In genomic region chr6:32888576-32888975, GRCh38 we compare ENCODE assay signal across 24 cellular contexts. TPM values are rescaled to one million over a fixed set of nuclear protein-coding genes. Genes with fewer than 3 reads are reported as not detected.
DNase-seq lines count a peak whose midpoint lies in the region; ATAC-seq, FAIRE-seq and TF ChIP-seq lines count a peak whose summit lies in the region.
"Had no signal": no experiment of that assay in that cellular context is flagged by ENCODE, and none has a peak within 500 bp of the region (broad histone marks: within the 10 kb centered on the region; RNA-seq: fewer than 3 reads in every experiment).

No MANE protein-coding gene starts in this region.

- H3K27ac Mint-ChIP-seq in central memory CD8-positive, alpha-beta T cell (ENCODE audit: low read depth) = peak overlapping the region; percentile 67
- H3K27ac Mint-ChIP-seq: B cell; CD4-positive, alpha-beta T cell; CD8-positive, alpha-beta T cell had no signal

- DNase-seq in GM12892 (ENCODE audit: insufficient read length) (no peak), NCI-H1417 treated with DMSO at 0.1 percent for 48 hours (lab: John Stamatoyannopoulos, UW) (no peak), osteoblast (ENCODE audit: insufficient read length, low spot score, missing footprints) (no peak)
- DNase-seq in central memory CD8-positive, alpha-beta T cell (ENCODE audit: low spot score in 2 of 2) = no peak
- no peak for DNase-seq in activated CD4-positive, CD25-positive, alpha-beta regulatory T cell treated with anti-CD3 and anti-CD28 coated beads, Interleukin-2, amount 50 U/mL, for 72 hours
- DNase-seq: AML-193; Caco-2; Calu3; CD4-positive, alpha-beta T cell; CD8-positive, alpha-beta T cell; DMS79 treated with DMSO at 0.1 percent for 48 hours; GF-D8 had no signal

- H3K36me3 Mint-ChIP-seq in central memory CD8-positive, alpha-beta T cell (ENCODE audit: insufficient read depth) = peaks cover 2% of the 10 kb centered on the region
- H3K36me3 Mint-ChIP-seq: CD8-positive, alpha-beta T cell had no signal

- H3K4me1 Mint-ChIP-seq in central memory CD8-positive, alpha-beta T cell = peaks cover 4% of the 10 kb centered on the region

- TF ChIP-seq CTCF in VCaP (conservative IDR thresholded peaks at IDR 0.05) (no peak), osteoblast (IDR thresholded peaks at IDR 0.05; ENCODE audit: extremely low read depth, low read depth, low read length) (no peak)

- no peaks in the 10 kb centered on the region for H3K9me3 Mint-ChIP-seq in central memory CD8-positive, alpha-beta T cell
- H3K9me3 Mint-ChIP-seq: CD4-positive, alpha-beta T cell; CD8-positive, alpha-beta T cell had no signal

- H3K27me3 ChIP-seq in osteoblast (ENCODE audit: insufficient read depth, low read length) = no peaks in the 10 kb centered on the region
- H3K27me3 ChIP-seq: BLaER1 treated with 17β-estradiol and CSF1 and Interleukin-3, amounts not matched to agents 10 nM and 100 nM had no signal

- H3K27ac ChIP-seq in VCaP = peak overlapping the region; percentile 58; the same call in 1 of the 2 replicates
- no peak overlapping the region for H3K27ac ChIP-seq in osteoblast (ENCODE audit: low read depth, low read length)
- H3K27ac ChIP-seq: 22Rv1; A549; BLaER1 treated with 17β-estradiol and CSF1 and Interleukin-3, amounts not matched to agents 10 nM and 100 nM; C4-2B had no signal

- no peak overlapping the region for H3K4me2 ChIP-seq in osteoblast (ENCODE audit: insufficient read depth, low read length)
- H3K4me2 ChIP-seq: A549; BLaER1 treated with 17β-estradiol and CSF1 and Interleukin-3, amounts not matched to agents 10 nM and 100 nM had no signal

- no peaks in the 10 kb centered on the region for H3K27me3 Mint-ChIP-seq in central memory CD8-positive, alpha-beta T cell
- H3K27me3 Mint-ChIP-seq: B cell; CD4-positive, alpha-beta T cell had no signal

- TF ChIP-seq POLR2A in GM12892 (IDR thresholded peaks at IDR 0.05; ENCODE audit: low read depth, low read length) = no peak

- no peak overlapping the region for H2AFZ ChIP-seq in osteoblast (ENCODE audit: low read length)

- H4K20me1 ChIP-seq in osteoblast (ENCODE audit: insufficient read depth, low read length) = no peaks in the 10 kb centered on the region
- H4K20me1 ChIP-seq: BLaER1 treated with 17β-estradiol and CSF1 and Interleukin-3, amounts not matched to agents 10 nM and 100 nM had no signal

- no peak overlapping the region for H3K4me3 Mint-ChIP-seq in central memory CD8-positive, alpha-beta T cell
- H3K4me3 Mint-ChIP-seq: B cell; CD4-positive, alpha-beta T cell; CD8-positive, alpha-beta T cell had no signal

- H3K9me3 ChIP-seq in osteoblast (ENCODE audit: low read depth, low read length) = no peaks in the 10 kb centered on the region
- H3K9me3 ChIP-seq: A549; BLaER1 treated with 17β-estradiol and CSF1 and Interleukin-3, amounts not matched to agents 10 nM and 100 nM; Caco-2 had no signal

- no peaks in the 10 kb centered on the region for H3K79me2 ChIP-seq in osteoblast (ENCODE audit: insufficient read depth, low read length)

- ATAC-seq in central memory CD8-positive, alpha-beta T cell (replicated peaks; ENCODE audit: extremely low read depth, poor library complexity, severe bottlenecking) = no peak
- ATAC-seq: A549; CD8-positive, alpha-beta T cell had no signal

- peak; percentile 54 for FAIRE-seq in GM12892 (lab: Jason Lieb, UNC)
- FAIRE-seq: A549, D721Med, G401.6, GM12891, GM18507 had no signal

- peaks cover 25% of the 10 kb centered on the region for H3K4me1 ChIP-seq in osteoblast (ENCODE audit: insufficient read depth, low read length)
- H3K4me1 ChIP-seq: Caco-2 had no signal

- no peak overlapping the region for H3K4me3 ChIP-seq in osteoblast (ENCODE audit: insufficient read depth, low read length)
- H3K4me3 ChIP-seq: A549; BLaER1 treated with 17β-estradiol and CSF1 and Interleukin-3, amounts not matched to agents 10 nM and 100 nM had no signal

- no peaks in the 10 kb centered on the region for H3K36me3 ChIP-seq in osteoblast (ENCODE audit: insufficient read depth, low read length)
- H3K36me3 ChIP-seq: BLaER1 treated with 17β-estradiol and CSF1 and Interleukin-3, amounts not matched to agents 10 nM and 100 nM had no signal

RNA-seq across cellular contexts. Expression of gene PSMB9, which starts 34.6 kb away (rescaled TPM):
- polyA plus RNA-seq in GM12892 (2012; ENCODE audit: missing spikeins) = 286 TPM
- total RNA-seq in osteoblast = 20.3 and 29.8 TPM in 2 replicates

RNA-seq across cellular contexts. Expression of gene TAP1, which starts 35.1 kb away (rescaled TPM):
- 151 TPM for polyA plus RNA-seq in GM12892 (2012; ENCODE audit: missing spikeins)
- 42.3 and 43.6 TPM in 2 replicates for total RNA-seq in osteoblast

RNA-seq across cellular contexts. Expression of gene PSMB8, which starts 44.7 kb away (rescaled TPM):
- 358 TPM for polyA plus RNA-seq in GM12892 (2012; ENCODE audit: missing spikeins)
- 67.3 and 83.4 TPM in 2 replicates for total RNA-seq in osteoblast

RNA-seq across cellular contexts. Expression of gene TAP2, which starts 50.0 kb away (rescaled TPM):
- 45.5 TPM for polyA plus RNA-seq in GM12892 (2012; ENCODE audit: missing spikeins)
- total RNA-seq in osteoblast = 12.4 and 20.6 TPM in 2 replicates

RNA-seq across cellular contexts. Expression of gene HLA-DMB, which starts 52.3 kb away (rescaled TPM):
- 251 TPM for polyA plus RNA-seq in GM12892 (2012; ENCODE audit: missing spikeins)
- total RNA-seq in osteoblast = 2.2 and 8.3 TPM in 2 replicates
- total RNA-seq: A172, Caco-2 had no signal
- polyA plus RNA-seq: BJ had no signal
